Comparison of ENCODE assay signal across 1 cellular context in genomic region chr6:1817033-1817761, GRCh38.
TF ChIP-seq lines count a peak whose summit lies in the region.

No MANE protein-coding gene starts in this region.

TF ChIP-seq in HEK293, 187 proteins besides CTCF, POLR2A, EP300 and RAD21 (continued from another document):
- TF ChIP-seq ZNF518A (tag by site-specific recombination; conservative IDR thresholded peaks at IDR 0.05; ENCODE audit: low read depth) (no peak), ZNF10 (tag by site-specific recombination; IDR thresholded peaks at IDR 0.05) (no peak), ZNF561 (tag by site-specific recombination; IDR thresholded peaks at IDR 0.05; ENCODE audit: borderline replicate concordance) (no peak), ZNF629 (tag by site-specific recombination; IDR thresholded peaks at IDR 0.05) (0 out of 2 replicates have a peak, but pooled peaks have one; percentile 14), ZNF585B (tag by site-specific recombination; IDR thresholded peaks at IDR 0.05) (no peak), ZNF626 (tag by site-specific recombination; IDR thresholded peaks at IDR 0.05) (no peak), ZNF530 (tag by site-specific recombination; IDR thresholded peaks at IDR 0.05; ENCODE audit: low read depth) (no peak), ZNF391 (tag by site-specific recombination; IDR thresholded peaks at IDR 0.05; ENCODE audit: borderline replicate concordance, low read depth) (no peak), ZFP37 (tag by site-specific recombination; IDR thresholded peaks at IDR 0.05) (no peak), ZNF140 (tag by site-specific recombination; IDR thresholded peaks at IDR 0.05) (no peak), OSR2 (tag by site-specific recombination; IDR thresholded peaks at IDR 0.05) (peak; percentile 59), ZNF157 (tag by site-specific recombination; IDR thresholded peaks at IDR 0.05) (no peak), KLF1 (tag by site-specific recombination; IDR thresholded peaks at IDR 0.05) (no peak), ZNF18 (tag by site-specific recombination; IDR thresholded peaks at IDR 0.05) (no peak), ZNF664 (tag by site-specific recombination; IDR thresholded peaks at IDR 0.05) (no peak), ZNF311 (tag by site-specific recombination; IDR thresholded peaks at IDR 0.05; ENCODE audit: borderline replicate concordance) (no peak), SP7 (tag by site-specific recombination; IDR thresholded peaks at IDR 0.05) (peak; percentile 42; the same call in 1 of the 2 replicates), ZNF302 (tag by site-specific recombination; IDR thresholded peaks at IDR 0.05; ENCODE audit: low read depth) (no peak), ZNF280D (tag by site-specific recombination; IDR thresholded peaks at IDR 0.05) (no peak), ZBTB20 (tag by site-specific recombination; IDR thresholded peaks at IDR 0.05) (no peak), ZBTB17 (tag by site-specific recombination; IDR thresholded peaks at IDR 0.05) (0 out of 2 replicates have a peak, but pooled peaks have one; percentile 29), ZNF398 (tag by site-specific recombination; IDR thresholded peaks at IDR 0.05) (0 out of 2 replicates have a peak, but pooled peaks have one; percentile 11), ZNF433 (tag by site-specific recombination; IDR thresholded peaks at IDR 0.05; ENCODE audit: low read depth) (no peak), GLI2 (tag by site-specific recombination; IDR thresholded peaks at IDR 0.05; ENCODE audit: borderline replicate concordance, low read depth) (0 out of 2 replicates have a peak, but pooled peaks have one; percentile 8), ZIC2 (tag by site-specific recombination; IDR thresholded peaks at IDR 0.05) (no peak), MEIS1 (CRISPR knock-in tag; IDR thresholded peaks at IDR 0.05; ENCODE audit: borderline replicate concordance) (no peak), REST (tag by site-specific recombination; IDR thresholded peaks at IDR 0.05) (no peak), KLF16 (tag by site-specific recombination; IDR thresholded peaks at IDR 0.05) (no peak), ZNF366 (tag by site-specific recombination; conservative IDR thresholded peaks at IDR 0.05) (peak; percentile 24), PRDM6 (tag by site-specific recombination; IDR thresholded peaks at IDR 0.05) (peak; percentile 98), ZNF610 (tag by site-specific recombination; IDR thresholded peaks at IDR 0.05; ENCODE audit: borderline replicate concordance) (no peak), ZNF112 (tag by site-specific recombination; IDR thresholded peaks at IDR 0.05) (no peak), FEZF1 (tag by site-specific recombination; IDR thresholded peaks at IDR 0.05) (peak; percentile 35; the same call in 1 of the 2 replicates), ZNF621 (tag by site-specific recombination; IDR thresholded peaks at IDR 0.05) (no peak), ZNF138 (tag by site-specific recombination; IDR thresholded peaks at IDR 0.05; ENCODE audit: borderline replicate concordance) (no peak)
